ENCODE assay signal across 8 cellular contexts in genomic region chr2:95043300-95043786, GRCh38. TPM values are rescaled to one million over a fixed set of nuclear protein-coding genes. Genes with fewer than 3 reads are reported as not detected.
DNase-seq lines count a peak whose midpoint lies in the region; ATAC-seq and TF ChIP-seq lines count a peak whose summit lies in the region.

No MANE protein-coding gene starts in this region.

- peaks cover 22% of the 10 kb centered on the region for H3K4me1 Mint-ChIP-seq in nephron
- peaks cover 13 to 50% (median 26%) of the 10 kb centered on the region in 3 donors for H3K4me1 Mint-ChIP-seq in CD8-positive, alpha-beta memory T cell

- peak overlapping the region in 2 of 3 experiments; percentile 27 to 42 for H3K27ac Mint-ChIP-seq in nephron
- H3K27ac Mint-ChIP-seq in CD8-positive, alpha-beta memory T cell, result peak overlapping the region in 2 of 8 donors; percentile 6 to 72

- peak overlapping the region; percentile 60 for H3K27ac ChIP-seq in PC-3 (ENCODE audit: low read length)
- no peak overlapping the region for H3K27ac ChIP-seq in CD8-positive, alpha-beta memory T cell (ENCODE audit: low read depth, low read length)

- H3K9me2 ChIP-seq in PC-3 (replicated peaks; ENCODE audit: low read length), result no peaks in the 10 kb centered on the region

- DNase-seq in C1 segment of cervical spinal cord (lab: John Stamatoyannopoulos, UW) (peak in 12 of 14 donors; percentile 18 to 91 (median 78)), PC-3 (peak; percentile 86), NCI-H1930 (lab: John Stamatoyannopoulos, UW) (no peak)
- no peak for DNase-seq in CD8-positive, alpha-beta memory T cell

- peak overlapping the region; percentile 14; the same call in 1 of the 2 replicates for H3K4me3 ChIP-seq in PC-3 (ENCODE audit: low read length)
- no peak overlapping the region for H3K4me3 ChIP-seq in CD8-positive, alpha-beta memory T cell (ENCODE audit: low read length)

- no peak overlapping the region for H3K9ac ChIP-seq in PC-3 (ENCODE audit: low read length)

- H3F3A ChIP-seq in PC-3 (ENCODE audit: low read length, unreplicated experiment), result no peaks in the 10 kb centered on the region

- H3K79me2 ChIP-seq in PC-3 (ENCODE audit: low read length), result no peaks in the 10 kb centered on the region

- no peaks in the 10 kb centered on the region for H3K36me3 Mint-ChIP-seq in nephron (ENCODE audit: low read depth)
- H3K36me3 Mint-ChIP-seq in CD8-positive, alpha-beta memory T cell, result peaks cover 0 to 4% (median 0%) of the 10 kb centered on the region in 3 donors

- H3K4me2 ChIP-seq in PC-3 (ENCODE audit: low read length), result peak overlapping the region; percentile 61

- no peaks in the 10 kb centered on the region for H3K9me3 ChIP-seq in PC-3 (ENCODE audit: low read length)
- H3K9me3 ChIP-seq in CD8-positive, alpha-beta memory T cell (ENCODE audit: low read length), result no peaks in the 10 kb centered on the region

- H3K4me1 ChIP-seq in PC-3 (ENCODE audit: insufficient read depth, low read length), result peaks cover 23% of the 10 kb centered on the region
- H3K4me1 ChIP-seq in CD8-positive, alpha-beta memory T cell (ENCODE audit: insufficient read depth, low read length), result peaks cover 40% of the 10 kb centered on the region

- H3K4me3 Mint-ChIP-seq in nephron, result no peak overlapping the region
- H3K4me3 Mint-ChIP-seq in CD8-positive, alpha-beta memory T cell, result no peak overlapping the region

- TF ChIP-seq CTCF in PC-3 (conservative IDR thresholded peaks at IDR 0.05; ENCODE audit: low read depth, low read length), result no peak
- no peak for TF ChIP-seq CTCF in nephron (IDR thresholded peaks at IDR 0.05; ENCODE audit: unreplicated experiment in 3 of 3)

- H4K20me1 ChIP-seq in PC-3 (ENCODE audit: low read length), result no peaks in the 10 kb centered on the region

- no TSS peak for BruUV-seq in PC-3 (replicated peaks; lab: Mats Ljungman, UMichigan)

- intact Hi-C loops in PC-3 (cut with micrococcal nuclease), result no loop called here

- peaks cover 21% of the 10 kb centered on the region for H3K27me3 Mint-ChIP-seq in nephron (ENCODE audit: low read depth)
- peaks cover 0 to 12% of the 10 kb centered on the region in 2 donors for H3K27me3 Mint-ChIP-seq in CD8-positive, alpha-beta memory T cell

- H2AFZ ChIP-seq in PC-3 (ENCODE audit: low read length), result peak overlapping the region; percentile 39

- CTCF ChIA-PET in PC-3 (lab: Charles Lee), result interaction anchor here (0.6 to 1.5 kb wide), 4 partner anchors 9 to 20 kb away, joined by 3 to 8 read pairs (median 3); no protein-coding TSS in a partner anchor
- CTCF ChIA-PET in CD8-positive, alpha-beta memory T cell (lab: Charles Lee), result interaction anchor here (1.1 to 3.2 kb wide), 4 partner anchors 12 to 36 kb away, joined by 4 to 10 read pairs (median 5); no protein-coding TSS in a partner anchor

- peaks cover 8% of the 10 kb centered on the region for H3K9me3 Mint-ChIP-seq in nephron
- H3K9me3 Mint-ChIP-seq in CD8-positive, alpha-beta memory T cell, result peaks cover 0 to 2% (median 0%) of the 10 kb centered on the region in 5 donors

- H3K36me3 ChIP-seq in PC-3 (ENCODE audit: low read depth, low read length), result no peaks in the 10 kb centered on the region
- H3K36me3 ChIP-seq in CD8-positive, alpha-beta memory T cell (ENCODE audit: insufficient read depth, low read length), result no peaks in the 10 kb centered on the region

- POLR2A ChIA-PET in PC-3 (lab: Charles Lee; ENCODE audit: unreplicated experiment), result no interaction called here
- POLR2A ChIA-PET in CD8-positive, alpha-beta memory T cell (lab: Charles Lee), result no interaction called here

- H3K27me3 ChIP-seq in PC-3 (ENCODE audit: low read length), result no peaks in the 10 kb centered on the region
- H3K27me3 ChIP-seq in CD8-positive, alpha-beta memory T cell (ENCODE audit: insufficient read depth, low read length, poor library complexity, severe bottlenecking), result no peaks in the 10 kb centered on the region

- ATAC-seq in GM21717 (IDR thresholded peaks at IDR 0.05; ENCODE audit: unreplicated experiment), result peak; percentile 56
- ATAC-seq in PC-3, result peak; percentile 75
- ATAC-seq in esophagus mucosa, result peak; percentile 72
- no peak for ATAC-seq in HG03460 (IDR thresholded peaks at IDR 0.05; ENCODE audit: unreplicated experiment)

RNA-seq across cellular contexts. Expression of gene MAL, which starts 17.8 kb away (rescaled TPM):
- 0.63 and 1.6 TPM in 2 replicates for total RNA-seq in PC-3 (2014; rRNA removed)
- 382 TPM for total RNA-seq in esophagus mucosa
- total RNA-seq in CD8-positive, alpha-beta memory T cell, result 10 to 100 TPM; 25.2 to 27.3 TPM
- polyA plus RNA-seq in CD8-positive, alpha-beta memory T cell, result 50.4 TPM

Comparison
In these comparisons a context has a peak if more than half of its experiments do, and no peak if none do; other contexts are left out.
1. DNase-seq: peak in C1 segment of cervical spinal cord (12 of 14) and PC-3 (single experiment); none in CD8-positive, alpha-beta memory T cell (0 of 5) and NCI-H1930 (0 of 2).
2. RNA of gene MAL, which starts 17.8 kb away (total RNA-seq): 382 TPM in esophagus mucosa (single experiment); 25.2 to 27.3 TPM in CD8-positive, alpha-beta memory T cell and 0.63 to 1.6 TPM in PC-3; every median in the first group is over 10 times any median in the second.